In the genomic region with DNA sequence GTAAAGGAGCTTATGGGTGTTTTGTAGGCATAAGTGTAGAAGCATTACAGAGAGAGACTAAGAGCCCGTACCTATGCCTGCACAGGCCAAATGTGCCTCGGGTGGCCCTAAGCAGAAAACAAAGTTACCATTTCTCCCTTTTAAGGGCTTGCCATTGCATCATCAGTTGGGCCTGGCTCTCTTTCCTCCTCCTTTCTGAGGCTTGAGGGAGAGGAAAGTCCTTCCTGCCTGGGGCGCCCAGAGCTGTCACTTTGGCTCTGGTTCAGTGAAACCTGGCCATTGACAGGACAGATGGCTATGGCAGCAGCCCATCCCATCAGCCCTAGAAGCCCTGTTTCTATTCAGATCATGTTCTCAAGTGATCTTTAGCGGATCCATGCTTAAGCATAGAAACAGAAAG, we compare ENCODE assay signal across 1 cellular context.
TF ChIP-seq lines count a peak whose summit lies in the region.

No MANE protein-coding gene starts in this region.

TF ChIP-seq in IMR-90, 13 proteins besides CTCF, POLR2A, EP300 and RAD21 (continued from another document):
- TF ChIP-seq, protein P1, sequence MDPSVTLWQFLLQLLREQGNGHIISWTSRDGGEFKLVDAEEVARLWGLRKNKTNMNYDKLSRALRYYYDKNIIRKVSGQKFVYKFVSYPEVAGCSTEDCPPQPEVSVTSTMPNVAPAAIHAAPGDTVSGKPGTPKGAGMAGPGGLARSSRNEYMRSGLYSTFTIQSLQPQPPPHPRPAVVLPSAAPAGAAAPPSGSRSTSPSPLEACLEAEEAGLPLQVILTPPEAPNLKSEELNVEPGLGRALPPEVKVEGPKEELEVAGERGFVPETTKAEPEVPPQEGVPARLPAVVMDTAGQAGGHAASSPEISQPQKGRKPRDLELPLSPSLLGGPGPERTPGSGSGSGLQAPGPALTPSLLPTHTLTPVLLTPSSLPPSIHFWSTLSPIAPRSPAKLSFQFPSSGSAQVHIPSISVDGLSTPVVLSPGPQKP (IDR thresholded peaks at IDR 0.05; ENCODE audit: borderline replicate concordance, low read depth, low read length): no peak
